Comparison of ENCODE assay signal across 5 cellular contexts in the genomic region with DNA sequence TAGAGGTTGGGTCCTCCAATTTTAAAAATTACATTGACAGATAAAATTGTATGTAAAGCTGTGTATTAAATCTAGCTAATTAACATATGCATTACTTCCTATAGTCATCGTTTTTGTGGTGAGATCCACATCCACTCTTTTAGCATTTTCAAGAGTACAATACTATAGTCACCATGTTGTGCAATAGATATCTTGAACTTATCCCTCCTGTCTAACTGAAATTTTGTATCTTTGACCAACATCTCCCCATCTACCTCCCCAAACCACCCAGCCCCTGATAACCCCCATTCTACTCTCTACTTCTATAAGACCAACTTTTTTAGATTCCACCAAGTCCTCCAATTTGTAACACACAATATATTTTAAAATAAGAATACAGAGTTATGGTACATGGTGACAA.
"Had no signal": no experiment of that assay in that cellular context is flagged by ENCODE, and none has a peak within 500 bp of the region (broad histone marks: within the 10 kb centered on the region; RNA-seq: fewer than 3 reads in every experiment).

No MANE protein-coding gene starts in this region.

- FAIRE-seq: HTR-8/SVneo had no signal

- H3K9ac ChIP-seq: KMS-11 had no signal

- H3K27ac ChIP-seq: HL-60, KMS-11 had no signal

- DNase-seq: KBM-7, KG1 had no signal

- H3K4me2 ChIP-seq: KMS-11 had no signal
